In genomic region chr2:37415128-37415817, GRCh38 we compare ENCODE assay signal across 9 cellular contexts.
A peak's percentile ranks its signal among the peaks of the same experiment; 100 is the strongest.
DNase-seq lines count a peak whose midpoint lies in the region; ATAC-seq and TF ChIP-seq lines count a peak whose summit lies in the region.
"Had no signal": no experiment of that assay in that cellular context is flagged by ENCODE, and none has a peak within 500 bp of the region (broad histone marks: within the 10 kb centered on the region; RNA-seq: fewer than 3 reads in every experiment).

No MANE protein-coding gene starts in this region.

- H2BK120ac ChIP-seq in H9 (ENCODE audit: low read depth, low read length, poor library complexity, severe bottlenecking) = no peak overlapping the region

- peaks cover 2% of the 10 kb centered on the region; the same call in 1 of the 2 replicates for H3K27me3 Mint-ChIP-seq in H9 (ENCODE audit: low read depth)

- no peak overlapping the region for H2AK5ac ChIP-seq in H9 (ENCODE audit: insufficient read length, low read length)

- no peaks in the 10 kb centered on the region for H3K27me3 ChIP-seq in H9 (ENCODE audit: insufficient read depth, low read length)
- H3K27me3 ChIP-seq in dorsolateral prefrontal cortex = peaks cover 0 to 2% (median 0%) of the 10 kb centered on the region in 45 donors

- no peak overlapping the region for H3K4me2 ChIP-seq in H9 (ENCODE audit: insufficient read depth, insufficient read length, low read length)

- no peak overlapping the region for H3K27ac ChIP-seq in H9 (ENCODE audit: insufficient read length, low read depth, low read length)
- H3K27ac ChIP-seq in dorsolateral prefrontal cortex = no peak overlapping the region

- H4K20me1 ChIP-seq in H9 (ENCODE audit: control insufficient read depth, insufficient read depth, insufficient read length) = no peaks in the 10 kb centered on the region

- no peak overlapping the region for H2BK5ac ChIP-seq in H9 (ENCODE audit: insufficient read length, low read length)

- H2AFZ ChIP-seq in H9 (ENCODE audit: low read length) = no peak overlapping the region

- TF ChIP-seq CTCF in AG09319 (IDR thresholded peaks at IDR 0.05; ENCODE audit: low read depth, low read length) (peak; percentile 32), H9 (conservative IDR thresholded peaks at IDR 0.05) (peak; percentile 19; the same call in 2 of the 3 replicates), dorsolateral prefrontal cortex (IDR thresholded peaks at IDR 0.05 in 54 of 56, conservative IDR thresholded peaks at IDR 0.05 in 2 of 56; ENCODE audit: low read depth in 1 of 56, partially characterized antibody in 56 of 56) (no peak)

- no peaks in the 10 kb centered on the region for H3K9me3 ChIP-seq in H9 (ENCODE audit: control insufficient read depth, low read depth, low read length)

- no peak overlapping the region for H2BK20ac ChIP-seq in H9 (ENCODE audit: low read depth, low read length, poor library complexity, severe bottlenecking)

- no peak overlapping the region for H4K5ac ChIP-seq in H9 (ENCODE audit: insufficient read length, low read depth, low read length)

- no peak overlapping the region for H3K27ac Mint-ChIP-seq in H9

- no peak overlapping the region for H3K14ac ChIP-seq in H9 (ENCODE audit: insufficient read depth, low read length)

- H3K36me3 Mint-ChIP-seq in H9 (ENCODE audit: insufficient read depth in 1 of 3, low read depth in 3 of 3) = no peaks in the 10 kb centered on the region; a peak in 1 of 7 replicates

- H3K4me3 ChIP-seq in dorsolateral prefrontal cortex = no peak overlapping the region

- no peaks in the 10 kb centered on the region for H3K9me3 Mint-ChIP-seq in H9

- no peak overlapping the region for H3T11ph ChIP-seq in H9 (ENCODE audit: low read length)

- H3K56ac ChIP-seq in H9 (ENCODE audit: insufficient read length, low read depth, low read length) = no peak overlapping the region

- H3K4me3 Mint-ChIP-seq in H9 = no peak overlapping the region

- H3K4me1 Mint-ChIP-seq in H9 = peaks cover 0 to 9% of the 10 kb centered on the region in 2 experiments

- H4K8ac ChIP-seq in H9 (replicated peaks; ENCODE audit: insufficient read length, low read depth, low read length) = no peak overlapping the region

- no peak overlapping the region for H2BK12ac ChIP-seq in H9 (ENCODE audit: insufficient read length, low read depth, low read length)

- no peaks in the 10 kb centered on the region for H3K79me2 ChIP-seq in H9 (ENCODE audit: insufficient read depth, low read length)

- H2BK15ac ChIP-seq in H9 (ENCODE audit: low read depth, low read length) = no peak overlapping the region

- no peak overlapping the region for H3K4ac ChIP-seq in H9 (ENCODE audit: low read depth, low read length)

- no peak overlapping the region for H3K18ac ChIP-seq in H9 (ENCODE audit: insufficient read length, low read depth, low read length)

- no peak overlapping the region for H3K9ac ChIP-seq in H9 (ENCODE audit: extremely low read depth, insufficient read length, low read length)

- no peak for DNase-seq in AG09319 (ENCODE audit: extremely low read depth, low read depth)
- no peak for DNase-seq in H9
- peak; percentile 45 for DNase-seq in SK-N-DZ (ENCODE audit: low spot score)
- DNase-seq in left ventricle myocardium superior = no peak
- no peak for DNase-seq in C1 segment of cervical spinal cord (lab: John Stamatoyannopoulos, UW)
- no peak for DNase-seq in dorsolateral prefrontal cortex
- no peak for DNase-seq in stimulated activated CD4-positive, alpha-beta T cell treated with anti-CD3 and anti-CD28 coated beads, Interleukin-4, amount 100 ng/mL, for 24 hours
- DNase-seq: activated CD4-positive, alpha-beta T cell treated with anti-CD3 and anti-CD28 coated beads for 1 hour had no signal

- peak; percentile 60 for ATAC-seq in left ventricle myocardium superior
- no peak for ATAC-seq in GM21515 (IDR thresholded peaks at IDR 0.05; ENCODE audit: unreplicated experiment)

- peaks cover 2% of the 10 kb centered on the region; the same call in 1 of the 2 replicates for H3K4me1 ChIP-seq in H9 (ENCODE audit: insufficient read depth, low read length)

- H3K23me2 ChIP-seq in H9 (ENCODE audit: insufficient read length, low read depth, low read length, poor library complexity, severe bottlenecking) = no peaks in the 10 kb centered on the region

- WGBS in H9 (ENCODE audit: extremely low coverage, insufficient read length, low lambda C conversion rate) = no CpG with 5 or more reads among the region's 7 CpGs

- H4K91ac ChIP-seq in H9 (ENCODE audit: insufficient read length, low read depth, low read length) = no peak overlapping the region

- no peak overlapping the region for H3K23ac ChIP-seq in H9 (ENCODE audit: insufficient read length, low read depth, low read length)

- H3K79me1 ChIP-seq in H9 (ENCODE audit: insufficient read depth, low read depth, low read length, poor library complexity, severe bottlenecking) = no peaks in the 10 kb centered on the region

- intact Hi-C loops in left ventricle myocardium superior (cut with micrococcal nuclease) = loop anchor here (5.0 kb wide), 1 partner anchor 417 kb away; no protein-coding TSS in a partner anchor
- intact Hi-C loops in dorsolateral prefrontal cortex (cut with DNase I) = loop anchor here (2.0 to 10.0 kb wide), 2 partner anchors 120 to 418 kb away; no protein-coding TSS in a partner anchor

Comparison
In these comparisons a context has a peak if more than half of its experiments do, and no peak if none do; other contexts are left out.
1. CTCF ChIP-seq: peak in AG09319 (single experiment) and H9 (single experiment); none in dorsolateral prefrontal cortex (0 of 56).